1 cellular context compared by ENCODE assay signal in the genomic region with DNA sequence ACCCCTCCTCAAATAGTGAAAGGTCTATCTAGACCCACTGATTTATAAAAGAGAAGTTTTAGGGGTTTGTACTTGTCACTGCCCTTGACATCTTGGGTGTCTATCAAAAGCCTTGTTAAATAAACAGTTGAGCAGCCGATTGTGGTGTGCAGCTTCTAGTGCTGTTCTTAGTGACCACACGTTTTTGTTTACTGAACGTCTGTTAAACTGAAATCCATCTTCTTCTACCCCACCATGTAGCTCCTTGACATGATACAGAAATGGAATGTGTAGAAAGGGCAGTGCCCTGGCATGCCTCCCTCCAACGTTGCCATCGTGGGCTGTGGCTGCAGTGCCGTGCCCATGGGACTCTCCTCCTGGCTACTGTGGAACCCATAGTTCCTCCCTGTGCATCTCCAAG.
TF ChIP-seq lines count a peak whose summit lies in the region.

No MANE protein-coding gene starts in this region.

TF ChIP-seq in WTC11, 78 proteins besides CTCF, POLR2A, EP300 and RAD21:
- TF ChIP-seq, protein P1, sequence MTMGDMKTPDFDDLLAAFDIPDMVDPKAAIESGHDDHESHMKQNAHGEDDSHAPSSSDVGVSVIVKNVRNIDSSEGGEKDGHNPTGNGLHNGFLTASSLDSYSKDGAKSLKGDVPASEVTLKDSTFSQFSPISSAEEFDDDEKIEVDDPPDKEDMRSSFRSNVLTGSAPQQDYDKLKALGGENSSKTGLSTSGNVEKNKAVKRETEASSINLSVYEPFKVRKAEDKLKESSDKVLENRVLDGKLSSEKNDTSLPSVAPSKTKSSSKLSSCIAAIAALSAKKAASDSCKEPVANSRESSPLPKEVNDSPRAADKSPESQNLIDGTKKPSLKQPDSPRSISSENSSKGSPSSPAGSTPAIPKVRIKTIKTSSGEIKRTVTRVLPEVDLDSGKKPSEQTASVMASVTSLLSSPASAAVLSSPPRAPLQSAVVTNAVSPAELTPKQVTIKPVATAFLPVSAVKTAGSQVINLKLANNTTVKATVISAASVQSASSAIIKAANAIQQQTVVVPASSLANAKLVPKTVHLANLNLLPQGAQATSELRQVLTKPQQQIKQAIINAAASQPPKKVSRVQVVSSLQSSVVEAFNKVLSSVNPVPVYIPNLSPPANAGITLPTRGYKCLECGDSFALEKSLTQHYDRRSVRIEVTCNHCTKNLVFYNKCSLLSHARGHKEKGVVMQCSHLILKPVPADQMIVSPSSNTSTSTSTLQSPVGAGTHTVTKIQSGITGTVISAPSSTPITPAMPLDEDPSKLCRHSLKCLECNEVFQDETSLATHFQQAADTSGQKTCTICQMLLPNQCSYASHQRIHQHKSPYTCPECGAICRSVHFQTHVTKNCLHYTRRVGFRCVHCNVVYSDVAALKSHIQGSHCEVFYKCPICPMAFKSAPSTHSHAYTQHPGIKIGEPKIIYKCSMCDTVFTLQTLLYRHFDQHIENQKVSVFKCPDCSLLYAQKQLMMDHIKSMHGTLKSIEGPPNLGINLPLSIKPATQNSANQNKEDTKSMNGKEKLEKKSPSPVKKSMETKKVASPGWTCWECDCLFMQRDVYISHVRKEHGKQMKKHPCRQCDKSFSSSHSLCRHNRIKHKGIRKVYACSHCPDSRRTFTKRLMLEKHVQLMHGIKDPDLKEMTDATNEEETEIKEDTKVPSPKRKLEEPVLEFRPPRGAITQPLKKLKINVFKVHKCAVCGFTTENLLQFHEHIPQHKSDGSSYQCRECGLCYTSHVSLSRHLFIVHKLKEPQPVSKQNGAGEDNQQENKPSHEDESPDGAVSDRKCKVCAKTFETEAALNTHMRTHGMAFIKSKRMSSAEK (CRISPR knock-in tag; IDR thresholded peaks at IDR 0.05; ENCODE audit: borderline replicate concordance): no peak
- TF ChIP-seq SOX15 (CRISPR knock-in tag; IDR thresholded peaks at IDR 0.05): no peak
- TF ChIP-seq RORB (CRISPR knock-in tag; IDR thresholded peaks at IDR 0.05): no peak
- TF ChIP-seq E2F5 (CRISPR knock-in tag; IDR thresholded peaks at IDR 0.05): no peak
- TF ChIP-seq SP1 (CRISPR knock-in tag; conservative IDR thresholded peaks at IDR 0.05): no peak
- no peak for TF ChIP-seq KAT7 (CRISPR knock-in tag; IDR thresholded peaks at IDR 0.05; ENCODE audit: borderline replicate concordance)
- no peak for TF ChIP-seq ZNF423 (CRISPR knock-in tag; IDR thresholded peaks at IDR 0.05)
- TF ChIP-seq ATF1 (CRISPR knock-in tag; IDR thresholded peaks at IDR 0.05): no peak
- no peak for TF ChIP-seq PREB (CRISPR knock-in tag; IDR thresholded peaks at IDR 0.05; ENCODE audit: borderline replicate concordance)
- no peak for TF ChIP-seq FOXJ3 (CRISPR knock-in tag; IDR thresholded peaks at IDR 0.05; ENCODE audit: borderline replicate concordance)
- TF ChIP-seq ATF6 (CRISPR knock-in tag; IDR thresholded peaks at IDR 0.05): no peak
- TF ChIP-seq, protein P2, sequence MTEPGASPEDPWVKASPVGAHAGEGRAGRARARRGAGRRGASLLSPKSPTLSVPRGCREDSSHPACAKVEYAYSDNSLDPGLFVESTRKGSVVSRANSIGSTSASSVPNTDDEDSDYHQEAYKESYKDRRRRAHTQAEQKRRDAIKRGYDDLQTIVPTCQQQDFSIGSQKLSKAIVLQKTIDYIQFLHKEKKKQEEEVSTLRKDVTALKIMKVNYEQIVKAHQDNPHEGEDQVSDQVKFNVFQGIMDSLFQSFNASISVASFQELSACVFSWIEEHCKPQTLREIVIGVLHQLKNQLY (CRISPR knock-in tag; IDR thresholded peaks at IDR 0.05): no peak
- TF ChIP-seq, protein P3, sequence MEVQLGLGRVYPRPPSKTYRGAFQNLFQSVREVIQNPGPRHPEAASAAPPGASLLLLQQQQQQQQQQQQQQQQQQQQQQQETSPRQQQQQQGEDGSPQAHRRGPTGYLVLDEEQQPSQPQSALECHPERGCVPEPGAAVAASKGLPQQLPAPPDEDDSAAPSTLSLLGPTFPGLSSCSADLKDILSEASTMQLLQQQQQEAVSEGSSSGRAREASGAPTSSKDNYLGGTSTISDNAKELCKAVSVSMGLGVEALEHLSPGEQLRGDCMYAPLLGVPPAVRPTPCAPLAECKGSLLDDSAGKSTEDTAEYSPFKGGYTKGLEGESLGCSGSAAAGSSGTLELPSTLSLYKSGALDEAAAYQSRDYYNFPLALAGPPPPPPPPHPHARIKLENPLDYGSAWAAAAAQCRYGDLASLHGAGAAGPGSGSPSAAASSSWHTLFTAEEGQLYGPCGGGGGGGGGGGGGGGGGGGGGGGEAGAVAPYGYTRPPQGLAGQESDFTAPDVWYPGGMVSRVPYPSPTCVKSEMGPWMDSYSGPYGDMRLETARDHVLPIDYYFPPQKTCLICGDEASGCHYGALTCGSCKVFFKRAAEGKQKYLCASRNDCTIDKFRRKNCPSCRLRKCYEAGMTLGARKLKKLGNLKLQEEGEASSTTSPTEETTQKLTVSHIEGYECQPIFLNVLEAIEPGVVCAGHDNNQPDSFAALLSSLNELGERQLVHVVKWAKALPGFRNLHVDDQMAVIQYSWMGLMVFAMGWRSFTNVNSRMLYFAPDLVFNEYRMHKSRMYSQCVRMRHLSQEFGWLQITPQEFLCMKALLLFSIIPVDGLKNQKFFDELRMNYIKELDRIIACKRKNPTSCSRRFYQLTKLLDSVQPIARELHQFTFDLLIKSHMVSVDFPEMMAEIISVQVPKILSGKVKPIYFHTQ (CRISPR knock-in tag; IDR thresholded peaks at IDR 0.05): no peak
- TF ChIP-seq NFE2L1 (CRISPR knock-in tag; IDR thresholded peaks at IDR 0.05): no peak
- TF ChIP-seq NFYB (CRISPR knock-in tag; conservative IDR thresholded peaks at IDR 0.05; ENCODE audit: low read depth): no peak
- TF ChIP-seq STAT6 (CRISPR knock-in tag; conservative IDR thresholded peaks at IDR 0.05; ENCODE audit: low read depth): no peak
